ENCODE assay signal across 1 cellular context in genomic region chr2:222895143-222895542, GRCh38.
TF ChIP-seq lines count a peak whose summit lies in the region.

No MANE protein-coding gene starts in this region.

TF ChIP-seq in HepG2, 621 proteins besides CTCF, POLR2A, EP300 and RAD21 (continued from another document):
- no peak for TF ChIP-seq FUBP1 (CRISPR knock-in tag; IDR thresholded peaks at IDR 0.05; ENCODE audit: borderline replicate concordance)
- TF ChIP-seq FIP1L1 (IDR thresholded peaks at IDR 0.05; ENCODE audit: borderline replicate concordance, insufficient read depth, low read depth, low read length) = no peak
